ENCODE assay signal across 9 cellular contexts in the genomic region with DNA sequence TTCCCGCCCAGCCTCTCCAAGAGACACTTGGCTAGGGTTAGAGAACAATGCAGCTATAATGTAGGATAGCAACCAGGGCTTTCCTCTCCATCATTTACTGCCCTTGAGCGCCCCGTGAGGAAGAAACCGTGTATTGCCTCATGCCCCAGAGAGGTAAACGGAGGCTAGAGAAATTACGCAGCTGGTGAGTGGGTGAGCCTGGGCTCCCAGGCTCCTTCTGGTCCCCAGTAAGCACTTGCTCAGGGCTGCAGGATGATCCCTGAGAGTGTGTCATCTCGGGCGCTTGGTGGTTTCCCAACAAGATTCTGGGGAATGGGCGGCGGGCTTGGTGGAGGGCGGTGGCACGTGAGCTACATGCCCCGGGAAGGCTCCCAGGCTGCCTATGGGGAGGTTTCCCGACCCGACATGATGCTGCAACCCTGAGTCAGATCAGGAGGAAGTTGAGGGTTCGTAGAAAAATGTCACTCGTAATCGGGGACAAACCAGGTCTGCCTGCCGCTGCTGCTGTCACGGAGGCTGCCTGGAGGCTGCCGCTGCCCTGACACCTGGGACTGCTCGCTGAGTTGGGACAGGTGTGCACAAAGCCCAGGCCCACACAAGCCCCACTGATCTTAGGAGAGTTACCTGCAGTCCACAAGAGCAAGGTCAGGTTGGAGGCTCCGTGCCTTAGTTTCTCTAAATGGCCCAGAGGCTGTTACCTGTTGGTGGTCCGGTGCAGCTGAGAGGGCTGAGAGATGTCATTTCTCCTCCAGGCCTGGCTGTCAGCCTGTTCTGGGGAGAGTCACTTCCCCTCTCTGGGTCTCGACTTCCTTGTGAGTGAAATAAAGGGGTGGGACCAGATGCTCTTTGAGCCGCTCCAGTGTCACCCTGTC. TPM values are rescaled to one million over a fixed set of nuclear protein-coding genes. Genes with fewer than 3 reads are reported as not detected.
DNase-seq lines count a peak whose midpoint lies in the region; ATAC-seq, FAIRE-seq and TF ChIP-seq lines count a peak whose summit lies in the region.
"Had no signal": no experiment of that assay in that cellular context is flagged by ENCODE, and none has a peak within 500 bp of the region (broad histone marks: within the 10 kb centered on the region; RNA-seq: fewer than 3 reads in every experiment).

A gene with protein sequence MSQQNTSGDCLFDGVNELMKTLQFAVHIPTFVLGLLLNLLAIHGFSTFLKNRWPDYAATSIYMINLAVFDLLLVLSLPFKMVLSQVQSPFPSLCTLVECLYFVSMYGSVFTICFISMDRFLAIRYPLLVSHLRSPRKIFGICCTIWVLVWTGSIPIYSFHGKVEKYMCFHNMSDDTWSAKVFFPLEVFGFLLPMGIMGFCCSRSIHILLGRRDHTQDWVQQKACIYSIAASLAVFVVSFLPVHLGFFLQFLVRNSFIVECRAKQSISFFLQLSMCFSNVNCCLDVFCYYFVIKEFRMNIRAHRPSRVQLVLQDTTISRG (minus strand): TSS at position 773 of the 872 bp plus-strand sequence. CDS start 14,280 bp downstream, outside the sequence.

- peak; percentile 38 for TF ChIP-seq CTCF in D721Med (IDR thresholded peaks at IDR 0.05; ENCODE audit: insufficient read depth, missing control alignments)
- peak; percentile 33 for TF ChIP-seq CTCF in epithelial cell of proximal tubule (conservative IDR thresholded peaks at IDR 0.05; ENCODE audit: low read depth, low read length)

- no peak for FAIRE-seq in D721Med (lab: Jason Lieb, UNC)
- no peak for FAIRE-seq in H54 (lab: Jason Lieb, UNC)

- no peak for TF ChIP-seq POLR2A in H54 (IDR thresholded peaks at IDR 0.05; ENCODE audit: low read depth, low read length)

- no peak for DNase-seq in D721Med (ENCODE audit: insufficient read length, low spot score)
- DNase-seq in activated CD4-positive, alpha-beta T cell treated with anti-CD3 and anti-CD28 coated beads, Interleukin-2, amount 50 U/mL, for 24 hours (ENCODE audit: low read depth in 1 of 2, low spot score in 1 of 2), result peak; percentile 44 to 76
- DNase-seq in epithelial cell of proximal tubule (ENCODE audit: low read depth), result no peak
- DNase-seq in stimulated activated CD4-positive, alpha-beta T cell treated with anti-CD3 and anti-CD28 coated beads, TNF-alpha, amount 100 ng/mL, for 24 hours (ENCODE audit: low read depth in 3 of 3), result peak; percentile 54 to 86 (median 57)
- no peak for DNase-seq in NCI-H226
- no peak for DNase-seq in H54 (ENCODE audit: insufficient read length, low spot score)

- ATAC-seq in GM19452 (IDR thresholded peaks at IDR 0.05; ENCODE audit: unreplicated experiment), result peak; percentile 39
- ATAC-seq in HG03521 (IDR thresholded peaks at IDR 0.05; ENCODE audit: unreplicated experiment), result peak; percentile 37

- H3K4me3 ChIP-seq in epithelial cell of proximal tubule (ENCODE audit: low read depth, low read length), result no peak within 1 kb of the TSS

RNA-seq across cellular contexts. Expression of the gene that starts here (rescaled TPM):
- not detected in 2 replicates for total RNA-seq in epithelial cell of proximal tubule
- total RNA-seq: glomerular endothelial cell had no signal

Comparison
In these comparisons a context has a peak if more than half of its experiments do, and no peak if none do; other contexts are left out.
1. DNase-seq: peak in activated CD4-positive, alpha-beta T cell treated with anti-CD3 and anti-CD28 coated beads, Interleukin-2, amount 50 U/mL, for 24 hours (2 of 2) and stimulated activated CD4-positive, alpha-beta T cell treated with anti-CD3 and anti-CD28 coated beads, TNF-alpha, amount 100 ng/mL, for 24 hours (3 of 3); none in D721Med (single experiment), epithelial cell of proximal tubule (single experiment), NCI-H226 (single experiment) and H54 (single experiment).